ENCODE assay signal across 16 cellular contexts in genomic region chr6:89140347-89141159, GRCh38. TPM values are rescaled to one million over a fixed set of nuclear protein-coding genes. Genes with fewer than 3 reads are reported as not detected.
A peak's percentile ranks its signal among the peaks of the same experiment; 100 is the strongest.
DNase-seq lines count a peak whose midpoint lies in the region; ATAC-seq and TF ChIP-seq lines count a peak whose summit lies in the region.
"Had no signal": no experiment of that assay in that cellular context is flagged by ENCODE, and none has a peak within 500 bp of the region (broad histone marks: within the 10 kb centered on the region; RNA-seq: fewer than 3 reads in every experiment).

No MANE protein-coding gene starts in this region.

- CTCF ChIA-PET in HEK293 (lab: Yijun Ruan, JAX) = interaction anchor here (0.5 to 5.7 kb wide), 9 partner anchors 9 to 228 kb away, joined by 3 to 26 read pairs (median 4); no protein-coding TSS in a partner anchor

- no peak for TF ChIP-seq POLR2A in prostate gland (IDR thresholded peaks at IDR 0.05)

- 67% methylated on average over 7 of the region's 7 CpGs for WGBS in prostate gland

- H3K36me3 ChIP-seq in HEK293 (ENCODE audit: control insufficient read depth in 2 of 2, insufficient read depth in 1 of 2, low read length in 2 of 2) = no peaks in the 10 kb centered on the region
- no peaks in the 10 kb centered on the region for H3K36me3 ChIP-seq in prostate gland

- H3K9me3 ChIP-seq in HEK293 (ENCODE audit: control insufficient read depth, insufficient read depth, low read depth, low read length) = no peaks in the 10 kb centered on the region
- H3K9me3 ChIP-seq in prostate gland = no peaks in the 10 kb centered on the region

- ATAC-seq in HG02571 (IDR thresholded peaks at IDR 0.05; ENCODE audit: unreplicated experiment) (no peak), HG03159 (IDR thresholded peaks at IDR 0.05; ENCODE audit: unreplicated experiment) (no peak)
- ATAC-seq: activated CD8-positive, alpha-beta T cell treated with anti-CD3 and anti-CD28 coated beads for 36 hours had no signal

- H3K36me3 Mint-ChIP-seq in nephron progenitor cell (ENCODE audit: low read depth) = peaks cover 13% of the 10 kb centered on the region

- H3K27ac ChIP-seq in HEK293 (ENCODE audit: extremely low read depth, low read depth, low read length) = peak overlapping the region; percentile 7; the same call in 1 of the 2 replicates
- H3K27ac ChIP-seq in prostate gland = no peak overlapping the region

- peaks cover 17% of the 10 kb centered on the region for H3K27me3 Mint-ChIP-seq in nephron progenitor cell (ENCODE audit: low read depth, poor library complexity)
- H3K27me3 Mint-ChIP-seq: brain had no signal

- in situ Hi-C loops in ACHN (cut with HindIII; ENCODE audit: low pct_ligation_motif_present, low pct_unique_long_range_greater_than_20kb, low sequenced_read_pairs) = no loop called here

- DNase-seq in ACHN (peak; percentile 23), epithelial cell of esophagus (ENCODE audit: low read depth) (peak; percentile 60), nephron progenitor cell (no peak), prostate gland (ENCODE audit: low spot score) (no peak), OCI-M2 (lab: John Stamatoyannopoulos, UW; ENCODE audit: unreplicated experiment) (no peak)
- DNase-seq: activated CD8-positive, alpha-beta T cell treated with anti-CD3 and anti-CD28 coated beads for 36 hours; activated effector memory CD4-positive, alpha-beta T cell treated with Interleukin-2 at 50 U/mL for 16 hours; DMS 273 treated with DMSO at 0.1 percent for 48 hours; effector CD8-positive, alpha-beta T cell; stimulated activated CD4-positive, alpha-beta T cell treated with anti-CD3 and anti-CD28 coated beads, Interleukin-12 subunit alpha, Interleukin-12 subunit beta, amount 100 ng/mL, for 4 hours had no signal

- POLR2A ChIA-PET in HEK293 (lab: Yijun Ruan, JAX) = interaction anchor here (1.2 to 2.9 kb wide), 3 partner anchors 20 to 60 kb away, joined by 3 to 24 read pairs (median 6); partner anchors contain the start of genes PNRC1 and SRSF12

- TF ChIP-seq CTCF in HEK293 (tag by site-specific recombination; IDR thresholded peaks at IDR 0.05) (no peak), epithelial cell of esophagus (IDR thresholded peaks at IDR 0.05; ENCODE audit: insufficient read depth, low read depth, low read length, missing control alignments) (no peak), nephron progenitor cell (IDR thresholded peaks at IDR 0.05) (no peak), prostate gland (IDR thresholded peaks at IDR 0.05) (no peak)

- no peaks in the 10 kb centered on the region for H3K27me3 ChIP-seq in prostate gland (replicated peaks; ENCODE audit: insufficient read depth)

- H3K9me3 Mint-ChIP-seq in nephron progenitor cell = no peaks in the 10 kb centered on the region
- H3K9me3 Mint-ChIP-seq: activated CD8-positive, alpha-beta T cell treated with anti-CD3 and anti-CD28 coated beads for 36 hours; brain; neural crest cell had no signal

- H3K4me1 ChIP-seq in HEK293 (ENCODE audit: control insufficient read depth, insufficient read depth, low read length) (peaks cover 44% of the 10 kb centered on the region), prostate gland (replicated peaks) (no peaks in the 10 kb centered on the region)

- H3K4me3 ChIP-seq in HEK293 (ENCODE audit: low read depth, low read length) (no peak overlapping the region), epithelial cell of esophagus (ENCODE audit: low read length) (no peak overlapping the region), prostate gland (no peak overlapping the region)

- H3K27ac Mint-ChIP-seq in nephron progenitor cell = peak overlapping the region; percentile 57
- H3K27ac Mint-ChIP-seq: activated CD8-positive, alpha-beta T cell treated with anti-CD3 and anti-CD28 coated beads for 36 hours; brain had no signal

- H3K4me1 Mint-ChIP-seq in nephron progenitor cell = peaks cover 7% of the 10 kb centered on the region
- H3K4me1 Mint-ChIP-seq: neural crest cell had no signal

- H3K4me3 Mint-ChIP-seq in nephron progenitor cell = no peak overlapping the region
- H3K4me3 Mint-ChIP-seq: activated CD8-positive, alpha-beta T cell treated with anti-CD3 and anti-CD28 coated beads for 36 hours; neural crest cell had no signal

- intact Hi-C loops in prostate gland (cut with DNase I) = no loop called here

TF ChIP-seq in HEK293, 187 proteins besides CTCF, POLR2A, EP300 and RAD21:
- TF ChIP-seq PRDM1 (tag by site-specific recombination; IDR thresholded peaks at IDR 0.05) (peak; percentile 94), ZNF473 (tag by site-specific recombination; IDR thresholded peaks at IDR 0.05) (no peak), ZBTB17 (tag by site-specific recombination; IDR thresholded peaks at IDR 0.05) (peak; percentile 91), ZNF140 (tag by site-specific recombination; IDR thresholded peaks at IDR 0.05) (no peak), ZSCAN4 (tag by site-specific recombination; IDR thresholded peaks at IDR 0.05) (no peak), ZNF488 (tag by site-specific recombination; IDR thresholded peaks at IDR 0.05) (no peak), ZNF155 (tag by site-specific recombination; IDR thresholded peaks at IDR 0.05) (no peak)

RNA-seq across cellular contexts. Expression of gene PM20D2, which starts 5.3 kb away (rescaled TPM):
- 10 to 100 TPM; 11.9 to 48.4 TPM for total RNA-seq in prostate gland

RNA-seq across cellular contexts. Expression of gene SRSF12, which starts 22.7 kb away (rescaled TPM):
- total RNA-seq in prostate gland = 1 to 10 TPM; 1.0 to 5.7 TPM
- total RNA-seq: HT1080 had no signal

Comparison
In these comparisons a context has a peak if more than half of its experiments do, and no peak if none do; other contexts are left out.
1. DNase-seq: peak in ACHN (single experiment) and epithelial cell of esophagus (single experiment); none in nephron progenitor cell (single experiment), prostate gland (single experiment) and OCI-M2 (single experiment).